Comparison of ENCODE assay signal across 8 cellular contexts in genomic region chr12:82358200-82359114, GRCh38. TPM values are rescaled to one million over a fixed set of nuclear protein-coding genes. Genes with fewer than 3 reads are reported as not detected.
DNase-seq lines count a peak whose midpoint lies in the region; ATAC-seq and TF ChIP-seq lines count a peak whose summit lies in the region.

CCDC59 (minus strand) TSS chr12:82358387; CDS start chr12:82358376, 11 bp downstream.
METTL25 (plus strand) TSS chr12:82358529; CDS start chr12:82358566, 37 bp downstream.

- peaks cover 52% of the 10 kb centered on the region for H3K4me1 Mint-ChIP-seq in activated naive CD8-positive, alpha-beta T cell treated with anti-CD3 and anti-CD28 coated beads for 36 hours
- peaks cover 30% of the 10 kb centered on the region for H3K4me1 Mint-ChIP-seq in osteocyte (ENCODE audit: unreplicated experiment)

- no peaks in the 10 kb centered on the region for H3K27me3 Mint-ChIP-seq in activated naive CD8-positive, alpha-beta T cell treated with anti-CD3 and anti-CD28 coated beads for 36 hours
- H3K27me3 Mint-ChIP-seq in osteocyte (ENCODE audit: unreplicated experiment): no peaks in the 10 kb centered on the region

- H3K4me3 Mint-ChIP-seq in activated naive CD8-positive, alpha-beta T cell treated with anti-CD3 and anti-CD28 coated beads for 36 hours: peak within 1 kb of the TSS; percentile 97
- H3K4me3 Mint-ChIP-seq in osteocyte (ENCODE audit: unreplicated experiment): peak within 1 kb of the TSS; percentile 99

- TF ChIP-seq CTCF in GM12801 (IDR thresholded peaks at IDR 0.05; ENCODE audit: extremely low read depth, insufficient read length) (peak; percentile 0), osteocyte (IDR thresholded peaks at IDR 0.05) (peak; percentile 94)

- WGBS in thymus: under 1% methylated on average over 61 of the region's 61 CpGs

- intact Hi-C loops in head of caudate nucleus (cut with DNase I): no loop called here

- peak; percentile 95 for DNase-seq in NCI-H1092 (lab: John Stamatoyannopoulos, UW)
- peak; percentile 93 for DNase-seq in activated naive CD8-positive, alpha-beta T cell treated with anti-CD3 and anti-CD28 coated beads for 36 hours
- peak; percentile 94 to 99 (median 98) for DNase-seq in head of caudate nucleus
- DNase-seq in osteocyte (ENCODE audit: extremely low spot score, unreplicated experiment): peak; percentile 99

- peaks cover 31% of the 10 kb centered on the region for H3K36me3 Mint-ChIP-seq in activated naive CD8-positive, alpha-beta T cell treated with anti-CD3 and anti-CD28 coated beads for 36 hours
- H3K36me3 Mint-ChIP-seq in osteocyte (ENCODE audit: unreplicated experiment): peaks cover 17% of the 10 kb centered on the region

- peaks cover 3% of the 10 kb centered on the region for H3K4me1 ChIP-seq in thymus (ENCODE audit: control insufficient read depth, insufficient read depth, low read length)

- H3K4me3 ChIP-seq in thymus (ENCODE audit: low read length): peak within 1 kb of the TSS; percentile 73

- H3K27ac ChIP-seq in thymus (ENCODE audit: low read depth): peak within 1 kb of the TSS; percentile 96

- no peaks in the 10 kb centered on the region for H3K9me3 ChIP-seq in thymus (ENCODE audit: control insufficient read depth)

- H3K27ac Mint-ChIP-seq in activated naive CD8-positive, alpha-beta T cell treated with anti-CD3 and anti-CD28 coated beads for 36 hours: peak within 1 kb of the TSS; percentile 99
- peak within 1 kb of the TSS; percentile 99 for H3K27ac Mint-ChIP-seq in osteocyte (ENCODE audit: unreplicated experiment)

- ATAC-seq in HG02610 (IDR thresholded peaks at IDR 0.05; ENCODE audit: unreplicated experiment) (peak; percentile 94), SK-N-SH treated with all-trans-retinoic acid at 6 μM for 48 hours (peak; percentile 98)

- no peaks in the 10 kb centered on the region for H3K27me3 ChIP-seq in thymus (ENCODE audit: control insufficient read depth, insufficient read depth)

- H3K36me3 ChIP-seq in thymus (ENCODE audit: control insufficient read depth, insufficient read depth): no peaks in the 10 kb centered on the region

- peaks cover 2% of the 10 kb centered on the region for H3K9me3 Mint-ChIP-seq in activated naive CD8-positive, alpha-beta T cell treated with anti-CD3 and anti-CD28 coated beads for 36 hours
- H3K9me3 Mint-ChIP-seq in osteocyte (ENCODE audit: unreplicated experiment): no peaks in the 10 kb centered on the region

TF ChIP-seq in SK-N-SH treated with all-trans-retinoic acid at 6 μM for 48 hours, 23 proteins besides CTCF, POLR2A, EP300 and RAD21:
- peak; percentile 63; the same call in 1 of the 2 replicates for TF ChIP-seq TSHZ2 (CRISPR knock-in tag; IDR thresholded peaks at IDR 0.05)
- TF ChIP-seq ISL1 (CRISPR knock-in tag; IDR thresholded peaks at IDR 0.05): no peak
- TF ChIP-seq PATZ1 (CRISPR knock-in tag; IDR thresholded peaks at IDR 0.05; ENCODE audit: borderline replicate concordance): no peak
- no peak for TF ChIP-seq ZFP30 (CRISPR knock-in tag; IDR thresholded peaks at IDR 0.05)
- 0 out of 2 replicates have a peak, but pooled peaks have one; percentile 67 for TF ChIP-seq POU6F1 (CRISPR knock-in tag; IDR thresholded peaks at IDR 0.05; ENCODE audit: borderline replicate concordance, low read depth)
- no peak for TF ChIP-seq ZC3H10 (CRISPR knock-in tag; IDR thresholded peaks at IDR 0.05)

RNA-seq across cellular contexts. Expression of gene CCDC59, which starts in this region (rescaled TPM):
- total RNA-seq in activated naive CD8-positive, alpha-beta T cell treated with anti-CD3 and anti-CD28 coated beads for 36 hours: 100 to 1,000 TPM; 140 to 141 TPM
- total RNA-seq in osteocyte: 32.1 and 33.2 TPM in 2 replicates
- polyA plus RNA-seq in thymus: 88.1 TPM

RNA-seq across cellular contexts. Expression of gene METTL25, which starts in this region (rescaled TPM):
- total RNA-seq in activated naive CD8-positive, alpha-beta T cell treated with anti-CD3 and anti-CD28 coated beads for 36 hours: 1 to 10 TPM; 4.6 to 5.7 TPM
- total RNA-seq in osteocyte: 8.8 and 9.2 TPM in 2 replicates
- polyA plus RNA-seq in thymus: 13.1 TPM

Comparison
In these comparisons a context has a peak if more than half of its experiments do, and no peak if none do; other contexts are left out.
1. Peak in every context shown above with its lines: DNase-seq, ATAC-seq, H3K4me3 ChIP-seq and H3K27ac ChIP-seq.